11 cellular contexts compared by ENCODE assay signal in genomic region chr3:169659858-169660614, GRCh38. TPM values are rescaled to one million over a fixed set of nuclear protein-coding genes. Genes with fewer than 3 reads are reported as not detected.
A peak's percentile ranks its signal among the peaks of the same experiment; 100 is the strongest.
DNase-seq lines count a peak whose midpoint lies in the region; ATAC-seq, FAIRE-seq and TF ChIP-seq lines count a peak whose summit lies in the region.
"Had no signal": no experiment of that assay in that cellular context is flagged by ENCODE, and none has a peak within 500 bp of the region (broad histone marks: within the 10 kb centered on the region; RNA-seq: fewer than 3 reads in every experiment).

No MANE protein-coding gene starts in this region.

- H3K36me3 ChIP-seq in breast epithelium (no peaks in the 10 kb centered on the region), mammary epithelial cell (ENCODE audit: insufficient read depth, low read length) (no peaks in the 10 kb centered on the region), endothelial cell of umbilical vein (ENCODE audit: control insufficient read depth in 2 of 2, extremely low read depth in 1 of 2, insufficient read depth in 2 of 2, low read length in 2 of 2) (no peaks in the 10 kb centered on the region), vagina (no peaks in the 10 kb centered on the region)
- H3K36me3 ChIP-seq: BLaER1 treated with 17β-estradiol and CSF1 and Interleukin-3, amounts not matched to agents 10 nM and 100 nM had no signal

- H3K79me2 ChIP-seq in mammary epithelial cell (ENCODE audit: insufficient read depth, low read length) (no peaks in the 10 kb centered on the region), endothelial cell of umbilical vein (ENCODE audit: control insufficient read depth, insufficient read depth, low read length) (peaks cover 82% of the 10 kb centered on the region)

- H3K9ac ChIP-seq in mammary epithelial cell (ENCODE audit: insufficient read depth, low read length) (no peak overlapping the region), endothelial cell of umbilical vein (replicated peaks; ENCODE audit: extremely low read depth, insufficient read depth, low read length) (peak overlapping the region; percentile 87)
- H3K9ac ChIP-seq: BLaER1 treated with 17β-estradiol and CSF1 and Interleukin-3, amounts not matched to agents 10 nM and 100 nM had no signal

- H2AFZ ChIP-seq in mammary epithelial cell (ENCODE audit: low read depth, low read length) (no peak overlapping the region), endothelial cell of umbilical vein (ENCODE audit: low read depth, low read length) (no peak overlapping the region)

- H3K4me2 ChIP-seq in mammary epithelial cell (ENCODE audit: insufficient read depth, low read depth, low read length): no peak overlapping the region
- peak overlapping the region; percentile 97 for H3K4me2 ChIP-seq in endothelial cell of umbilical vein (ENCODE audit: insufficient read depth, low read length)

- H3K9me3 ChIP-seq in breast epithelium (no peaks in the 10 kb centered on the region), mammary epithelial cell (replicated peaks; ENCODE audit: insufficient read depth, low read length) (no peaks in the 10 kb centered on the region), endothelial cell of umbilical vein (replicated peaks; ENCODE audit: control insufficient read depth, insufficient read depth, low read length) (no peaks in the 10 kb centered on the region), vagina (no peaks in the 10 kb centered on the region)
- H3K9me3 ChIP-seq: BLaER1 treated with 17β-estradiol and CSF1 and Interleukin-3, amounts not matched to agents 10 nM and 100 nM had no signal

- H3K4me1 Mint-ChIP-seq in naive B cell: peaks cover 21 to 55% (median 55%) of the 10 kb centered on the region in 3 donors

- POLR2A ChIA-PET in endothelial cell of umbilical vein (lab: Charles Lee): interaction anchor here (1.6 kb wide), 1 partner anchor 436 kb away, joined by 3 read pairs; no protein-coding TSS in a partner anchor

- DNase-seq in breast epithelium (ENCODE audit: low spot score in 2 of 2): no peak
- DNase-seq in mammary epithelial cell: no peak
- DNase-seq in endothelial cell of umbilical vein (ENCODE audit: low read depth, low spot score): peak; percentile 67
- DNase-seq in naive B cell: no peak
- DNase-seq in vagina (ENCODE audit: extremely low spot score in 2 of 2): no peak
- DNase-seq in RCC 7860 (ENCODE audit: low spot score): no peak
- DNase-seq in COLO668 (lab: John Stamatoyannopoulos, UW; ENCODE audit: unreplicated experiment): no peak
- DNase-seq in nucleus accumbens (lab: John Stamatoyannopoulos, UW): no peak
- DNase-seq: head of caudate nucleus, NCI-H1694 had no signal

- BruUV-seq in mammary epithelial cell (replicated peaks; lab: Mats Ljungman, UMichigan) (no TSS peak), endothelial cell of umbilical vein (replicated peaks; lab: Mats Ljungman, UMichigan) (no TSS peak)

- no peak for ATAC-seq in naive B cell (ENCODE audit: low read depth in 2 of 2)

- H4K20me1 ChIP-seq in mammary epithelial cell (ENCODE audit: insufficient read depth, low read length): no peaks in the 10 kb centered on the region
- no peaks in the 10 kb centered on the region for H4K20me1 ChIP-seq in endothelial cell of umbilical vein (replicated peaks; ENCODE audit: control insufficient read depth, extremely low read depth, insufficient read depth, low read length)

- H3K9me3 Mint-ChIP-seq in naive B cell: peaks cover 0 to 7% (median 0%) of the 10 kb centered on the region in 7 donors

- H3K4me3 ChIP-seq in breast epithelium: peak overlapping the region in 2 of 3 donors; percentile 2 to 55
- H3K4me3 ChIP-seq in mammary epithelial cell (replicated peaks in 1 of 3; ENCODE audit: insufficient read depth in 1 of 3, low read depth in 2 of 3, low read length in 3 of 3): no peak overlapping the region
- peak overlapping the region; percentile 14 to 64 (median 14) for H3K4me3 ChIP-seq in endothelial cell of umbilical vein (replicated peaks in 1 of 3; ENCODE audit: insufficient read depth in 1 of 3, low read depth in 1 of 3, low read length in 3 of 3)
- H3K4me3 ChIP-seq in vagina: peak overlapping the region in 1 of 2 donors; percentile 61

- H3K4me1 ChIP-seq in breast epithelium (peaks cover 0 to 4% of the 10 kb centered on the region in 2 donors), mammary epithelial cell (ENCODE audit: insufficient read depth, low read length) (peaks cover 14% of the 10 kb centered on the region), endothelial cell of umbilical vein (ENCODE audit: control insufficient read depth, extremely low read depth, insufficient read depth, low read length) (peaks cover 45% of the 10 kb centered on the region), vagina (peaks cover 30% of the 10 kb centered on the region)

- peak overlapping the region in 1 of 6 donors; percentile 15 for H3K27ac Mint-ChIP-seq in naive B cell

- H3K4me3 Mint-ChIP-seq in naive B cell: peak overlapping the region; percentile 32 to 95 (median 87)

- H3K36me3 Mint-ChIP-seq in naive B cell: peaks cover 0 to 8% of the 10 kb centered on the region in 2 donors

- 25% methylated on average over 19 of the region's 23 CpGs for WGBS in mammary epithelial cell (ENCODE audit: low coverage, missing lambda C conversion rate)

- TF ChIP-seq POLR2A in breast epithelium (IDR thresholded peaks at IDR 0.05): no peak
- TF ChIP-seq POLR2A in endothelial cell of umbilical vein (IDR thresholded peaks at IDR 0.05; ENCODE audit: low read depth, low read length): peak; percentile 25
- no peak for TF ChIP-seq POLR2A in vagina (IDR thresholded peaks at IDR 0.05)

- H3K9me1 ChIP-seq in endothelial cell of umbilical vein (replicated peaks; ENCODE audit: control insufficient read depth, extremely low read depth, insufficient read depth, low read length): no peaks in the 10 kb centered on the region

- intact Hi-C loops in breast epithelium (cut with DNase I; ENCODE audit: low total_unique reads) (loop anchor here (5.0 kb wide), 1 partner anchor 513 kb away; no protein-coding TSS in a partner anchor), mammary epithelial cell (cut with micrococcal nuclease) (loop anchor here (2.0 to 10.0 kb wide), 5 partner anchors 83 to 707 kb away; no protein-coding TSS in a partner anchor), endothelial cell of umbilical vein (cut with micrococcal nuclease) (loop anchor here (2.0 to 5.0 kb wide), 2 partner anchors 85 to 697 kb away; partner anchors contain the start of gene SKIL), vagina (cut with DNase I) (loop anchor here (10.0 kb wide), 1 partner anchor 105 kb away; the partner anchor contains the start of genes ACTRT3 and TERC)

- TF ChIP-seq CTCF in breast epithelium (IDR thresholded peaks at IDR 0.05): no peak
- TF ChIP-seq CTCF in mammary epithelial cell (conservative IDR thresholded peaks at IDR 0.05 in 1 of 2, IDR thresholded peaks at IDR 0.05 in 1 of 2; ENCODE audit: extremely low read depth in 1 of 2, insufficient read depth in 1 of 2, low read depth in 1 of 2, low read length in 2 of 2): no peak
- no peak for TF ChIP-seq CTCF in endothelial cell of umbilical vein (IDR thresholded peaks at IDR 0.05; ENCODE audit: extremely low read depth in 1 of 2, insufficient read depth in 1 of 2, low read depth in 1 of 2, low read length in 2 of 2)
- no peak for TF ChIP-seq CTCF in vagina (IDR thresholded peaks at IDR 0.05)

- CTCF ChIA-PET in mammary epithelial cell (lab: Charles Lee; ENCODE audit: low non-redundant PET) (no interaction called here), endothelial cell of umbilical vein (lab: Charles Lee) (interaction anchor here (0.8 to 6.3 kb wide), 6 partner anchors 8 to 526 kb away, joined by 3 to 86 read pairs (median 6); no protein-coding TSS in a partner anchor)

- FAIRE-seq in endothelial cell of umbilical vein (lab: Jason Lieb, UNC) (no peak), RCC 7860 (lab: Jason Lieb, UNC) (no peak)

- peaks cover 78 to 82% (median 81%) of the 10 kb centered on the region in 3 donors for H3K27me3 Mint-ChIP-seq in naive B cell

- in situ Hi-C loops in mammary epithelial cell (cut with MboI; ENCODE audit: low sequenced_read_pairs in 2 of 2): loop anchor here (10.0 kb wide), 2 partner anchors 515 to 525 kb away; no protein-coding TSS in a partner anchor

- H3K27ac ChIP-seq in breast epithelium (peak overlapping the region; percentile 17 to 38), mammary epithelial cell (ENCODE audit: insufficient read depth, low read depth, low read length) (no peak overlapping the region), endothelial cell of umbilical vein (ENCODE audit: insufficient read depth, low read depth, low read length) (peak overlapping the region; percentile 81), vagina (peak overlapping the region; percentile 80)
- H3K27ac ChIP-seq: BLaER1 treated with 17β-estradiol and CSF1 and Interleukin-3, amounts not matched to agents 10 nM and 100 nM had no signal

- H3K27me3 ChIP-seq in breast epithelium: peaks cover 0 to 84% of the 10 kb centered on the region in 2 donors
- peaks cover 50% of the 10 kb centered on the region for H3K27me3 ChIP-seq in mammary epithelial cell (ENCODE audit: insufficient read depth, low read length)
- H3K27me3 ChIP-seq in endothelial cell of umbilical vein (ENCODE audit: control insufficient read depth in 2 of 2, insufficient read depth in 2 of 2, low read length in 2 of 2): no peaks in the 10 kb centered on the region
- no peaks in the 10 kb centered on the region for H3K27me3 ChIP-seq in vagina

- dilution Hi-C loops in mammary epithelial cell (cut with HindIII; ENCODE audit: low sequenced_read_pairs): no loop called here
- dilution Hi-C loops in endothelial cell of umbilical vein (cut with MboI; ENCODE audit: extremely low pct_ligation_motif_present, low sequenced_read_pairs): no loop called here

TF ChIP-seq in endothelial cell of umbilical vein, 7 proteins besides CTCF, POLR2A, EP300 and RAD21:
- TF ChIP-seq POLR2AphosphoS5 (IDR thresholded peaks at IDR 0.05; ENCODE audit: insufficient read depth, low read depth, low read length) (peak; percentile 37), MYC (IDR thresholded peaks at IDR 0.05; ENCODE audit: low read depth, low read length) (no peak)

RNA-seq across cellular contexts. Expression of gene MECOM, which starts 3.5 kb away (rescaled TPM):
- total RNA-seq in breast epithelium (10 to 100 TPM in 2 of 3 donors, 1 to 10 TPM in 1; 7.5 to 21.6 (median 13.9) TPM), mammary epithelial cell (10 to 100 TPM in 1 of 2 donors, 1 to 10 TPM in 1; 3.5 to 10.9 TPM), endothelial cell of umbilical vein (117 and 123 TPM in 2 replicates), vagina (16.0 TPM)
- polyA plus RNA-seq in mammary epithelial cell (6.5 TPM), endothelial cell of umbilical vein (24.0 and 29.0 TPM in 2 replicates), naive B cell (ENCODE audit: low read depth in 6 of 6) (not detected)
- polyA minus RNA-seq in mammary epithelial cell (6.0 TPM), endothelial cell of umbilical vein (190 and 213 TPM in 2 replicates)
- 28.8 and 29.8 TPM in 2 replicates for polyA plus RNA-seq in endothelial cell of umbilical vein (2011; cell fraction: cytosol; rRNA removed)
- 110 and 114 TPM in 2 replicates for polyA plus RNA-seq in endothelial cell of umbilical vein (2011; cell fraction: nucleus; rRNA removed)
- 52.5 and 57.5 TPM in 2 replicates for polyA plus RNA-seq in endothelial cell of umbilical vein (2012)
- 5.3 TPM for polyA minus RNA-seq in endothelial cell of umbilical vein (2011; cell fraction: cytosol; rRNA and poly(A)+ RNA removed)
- 447 and 494 TPM in 2 replicates for polyA minus RNA-seq in endothelial cell of umbilical vein (2011; cell fraction: nucleus; rRNA and poly(A)+ RNA removed)

Comparison
In these comparisons a context has a peak if more than half of its experiments do, and no peak if none do; other contexts are left out.
1. H3K4me3 ChIP-seq: peak in breast epithelium (2 of 3) and endothelial cell of umbilical vein (3 of 3); none in mammary epithelial cell (0 of 3).